Comparison of ENCODE assay signal across 26 cellular contexts in the genomic region with DNA sequence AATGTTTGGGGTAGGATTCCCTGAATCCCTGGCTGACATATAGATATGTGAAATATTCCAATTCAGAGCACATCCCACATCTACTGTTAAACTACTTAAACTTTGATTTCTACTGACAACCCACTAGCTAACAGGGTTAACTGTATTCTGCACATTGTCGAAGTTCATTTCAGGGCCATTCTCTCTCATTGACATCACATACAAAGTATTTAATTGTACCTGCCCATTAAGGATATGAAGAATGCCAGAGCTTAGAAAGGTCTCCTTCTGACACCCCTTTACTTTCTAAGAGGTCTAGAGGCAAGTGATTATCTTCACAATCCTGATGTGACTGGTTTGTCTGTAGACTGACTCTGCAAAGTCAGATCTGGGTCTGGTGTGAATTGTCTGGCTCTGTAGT. TPM values are rescaled to one million over a fixed set of nuclear protein-coding genes. Genes with fewer than 3 reads are reported as not detected.
"Had no signal": no experiment of that assay in that cellular context is flagged by ENCODE, and none has a peak within 500 bp of the region (broad histone marks: within the 10 kb centered on the region; RNA-seq: fewer than 3 reads in every experiment).

No MANE protein-coding gene starts in this region.

- H3K27ac ChIP-seq: colonic mucosa, gastrocnemius medialis, neural progenitor cell, testis had no signal

- H3K27me3 ChIP-seq: colonic mucosa, gastrocnemius medialis, neural progenitor cell, testis had no signal

- H3K27me3 Mint-ChIP-seq: activated CD4-positive, alpha-beta T cell treated with anti-CD3 and anti-CD28 coated beads for 36 hours; activated CD8-positive, alpha-beta memory T cell treated with anti-CD3 and anti-CD28 coated beads, Interleukin-2, amount 10 ng/mL, durations not matched to agents 7 days and 5 days; activated naive CD8-positive, alpha-beta T cell treated with anti-CD3 and anti-CD28 coated beads, Interleukin-2, amount 50 U/mL, for 24 hours; type B pancreatic cell had no signal

- ATAC-seq: activated CD4-positive, alpha-beta T cell treated with anti-CD3 and anti-CD28 coated beads for 36 hours; activated CD8-positive, alpha-beta memory T cell treated with anti-CD3 and anti-CD28 coated beads, Interleukin-2, amount 10 ng/mL, durations not matched to agents 7 days and 5 days; activated CD8-positive, alpha-beta T cell treated with anti-CD3 and anti-CD28 coated beads, Interleukin-2, amount 10 ng/mL, durations not matched to agents 7 days and 5 days; activated naive CD8-positive, alpha-beta T cell treated with anti-CD3 and anti-CD28 coated beads, Interleukin-2, amount 50 U/mL, for 24 hours; gastrocnemius medialis; left cardiac atrium; naive thymus-derived CD8-positive, alpha-beta T cell; right cardiac atrium; T-cell had no signal

- H3K36me3 Mint-ChIP-seq: activated CD8-positive, alpha-beta memory T cell treated with anti-CD3 and anti-CD28 coated beads, Interleukin-2, amount 10 ng/mL, durations not matched to agents 7 days and 5 days; activated naive CD4-positive, alpha-beta T cell treated with anti-CD3 and anti-CD28 coated beads, Interleukin-2, amount 50 U/mL, for 24 hours; naive thymus-derived CD8-positive, alpha-beta T cell; neural progenitor cell; T-cell; type B pancreatic cell had no signal

- H3K4me3 Mint-ChIP-seq: activated CD4-positive, alpha-beta T cell treated with anti-CD3 and anti-CD28 coated beads for 36 hours; activated CD8-positive, alpha-beta memory T cell treated with anti-CD3 and anti-CD28 coated beads, Interleukin-2, amount 10 ng/mL, durations not matched to agents 7 days and 5 days; activated CD8-positive, alpha-beta T cell treated with anti-CD3 and anti-CD28 coated beads, Interleukin-2, amount 10 ng/mL, durations not matched to agents 7 days and 5 days; activated naive CD4-positive, alpha-beta T cell treated with anti-CD3 and anti-CD28 coated beads, Interleukin-2, amount 50 U/mL, for 24 hours; activated naive CD8-positive, alpha-beta T cell treated with anti-CD3 and anti-CD28 coated beads, Interleukin-2, amount 50 U/mL, for 24 hours; naive thymus-derived CD8-positive, alpha-beta T cell; neural progenitor cell; T-cell; type B pancreatic cell had no signal

- H3K4me3 ChIP-seq: colonic mucosa, gastrocnemius medialis, neural progenitor cell, testis had no signal

- H2AFZ ChIP-seq: neural progenitor cell had no signal

- H3K9me3 ChIP-seq: colonic mucosa, gastrocnemius medialis, testis had no signal

- H3K27ac Mint-ChIP-seq: activated CD4-positive, alpha-beta T cell treated with anti-CD3 and anti-CD28 coated beads for 36 hours; activated CD8-positive, alpha-beta memory T cell treated with anti-CD3 and anti-CD28 coated beads, Interleukin-2, amount 10 ng/mL, durations not matched to agents 7 days and 5 days; activated CD8-positive, alpha-beta T cell treated with anti-CD3 and anti-CD28 coated beads, Interleukin-2, amount 10 ng/mL, durations not matched to agents 7 days and 5 days; activated naive CD4-positive, alpha-beta T cell treated with anti-CD3 and anti-CD28 coated beads, Interleukin-2, amount 50 U/mL, for 24 hours; activated naive CD8-positive, alpha-beta T cell treated with anti-CD3 and anti-CD28 coated beads, Interleukin-2, amount 50 U/mL, for 24 hours; activated T-helper 2 cell treated with anti-CD3 and anti-CD28 coated beads, Interferon-gamma antibody, Interleukin-2, Interleukin-4, amounts not matched to agents 10 μg/mL and 5 μg/mL and 100 μg/mL, durations not matched to agents 14 hours and 24 hours and 36 hours; naive thymus-derived CD8-positive, alpha-beta T cell; neural progenitor cell; T-cell; type B pancreatic cell had no signal

- H3K4me2 ChIP-seq: neural progenitor cell had no signal

- DNase-seq: activated CD4-positive, alpha-beta T cell treated with anti-CD3 and anti-CD28 coated beads for 36 hours; activated CD4-positive, CD25-positive, alpha-beta regulatory T cell; activated CD8-positive, alpha-beta memory T cell treated with anti-CD3 and anti-CD28 coated beads, Interleukin-2, amount 10 ng/mL, durations not matched to agents 7 days and 5 days; activated CD8-positive, alpha-beta T cell treated with anti-CD3 and anti-CD28 coated beads, Interleukin-2, amount 10 ng/mL, durations not matched to agents 7 days and 5 days; activated naive CD8-positive, alpha-beta T cell treated with anti-CD3 and anti-CD28 coated beads, Interleukin-2, amount 50 U/mL, for 24 hours; activated T-cell treated with anti-CD3 and anti-CD28 coated beads, Interleukin-2, amount 50 U/mL, for 48 hours; amygdala; colonic mucosa; effector memory CD4-positive, alpha-beta T cell; gastrocnemius medialis; glutamatergic neuron; left cardiac atrium; midbrain; naive thymus-derived CD8-positive, alpha-beta T cell; occipital lobe; right cardiac atrium; stimulated activated CD4-positive, alpha-beta T cell treated with anti-CD3 and anti-CD28 coated beads, Interleukin-2, amount 100 ng/mL, for 48 hours; stimulated activated naive CD4-positive, alpha-beta T cell treated with Interleukin-2 at 50 U/mL for 16 hours; T-cell; testis had no signal

- H3K9me3 Mint-ChIP-seq: activated naive CD4-positive, alpha-beta T cell treated with anti-CD3 and anti-CD28 coated beads, Interleukin-2, amount 50 U/mL, for 24 hours; activated naive CD8-positive, alpha-beta T cell treated with anti-CD3 and anti-CD28 coated beads, Interleukin-2, amount 50 U/mL, for 24 hours; activated T-helper 2 cell treated with anti-CD3 and anti-CD28 coated beads, Interferon-gamma antibody, Interleukin-2, Interleukin-4, amounts not matched to agents 10 μg/mL and 5 μg/mL and 100 μg/mL, durations not matched to agents 14 hours and 24 hours and 36 hours; neural progenitor cell; T-cell; type B pancreatic cell had no signal

- H3K9ac ChIP-seq: neural progenitor cell had no signal

- H3K4me1 Mint-ChIP-seq: activated CD4-positive, alpha-beta T cell treated with anti-CD3 and anti-CD28 coated beads for 36 hours; activated CD8-positive, alpha-beta memory T cell treated with anti-CD3 and anti-CD28 coated beads, Interleukin-2, amount 10 ng/mL, durations not matched to agents 7 days and 5 days; activated naive CD4-positive, alpha-beta T cell treated with anti-CD3 and anti-CD28 coated beads, Interleukin-2, amount 50 U/mL, for 24 hours; activated naive CD8-positive, alpha-beta T cell treated with anti-CD3 and anti-CD28 coated beads, Interleukin-2, amount 50 U/mL, for 24 hours; naive thymus-derived CD8-positive, alpha-beta T cell; T-cell had no signal

- H3K4me1 ChIP-seq: colonic mucosa, gastrocnemius medialis, neural progenitor cell, testis had no signal

- H3K36me3 ChIP-seq: colonic mucosa, gastrocnemius medialis, neural progenitor cell had no signal

RNA-seq across cellular contexts. Expression of a gene that starts 2.8 kb away (rescaled TPM):
- total RNA-seq: activated CD4-positive, alpha-beta T cell treated with anti-CD3 and anti-CD28 coated beads for 36 hours; activated CD8-positive, alpha-beta memory T cell treated with anti-CD3 and anti-CD28 coated beads, Interleukin-2, amount 10 ng/mL, durations not matched to agents 7 days and 5 days; activated CD8-positive, alpha-beta T cell treated with anti-CD3 and anti-CD28 coated beads, Interleukin-2, amount 10 ng/mL, durations not matched to agents 7 days and 5 days; activated T-helper 2 cell treated with anti-CD3 and anti-CD28 coated beads, Interferon-gamma antibody, Interleukin-2, Interleukin-4, amounts not matched to agents 10 μg/mL and 5 μg/mL and 100 μg/mL, durations not matched to agents 14 hours and 24 hours and 36 hours; dermis microvascular lymphatic vessel endothelial cell; naive thymus-derived CD8-positive, alpha-beta T cell; T-helper 2 cell treated with Interferon-gamma antibody and Interleukin-4, amounts not matched to agents 100 ng/mL and 5 ng/mL, for 36 hours had no signal
- polyA plus RNA-seq: naive thymus-derived CD8-positive, alpha-beta T cell had no signal
